ENCODE assay signal across 9 cellular contexts in genomic region chr4:92305878-92306520, GRCh38. TPM values are rescaled to one million over a fixed set of nuclear protein-coding genes. Genes with fewer than 3 reads are reported as not detected.
A peak's percentile ranks its signal among the peaks of the same experiment; 100 is the strongest.
DNase-seq lines count a peak whose midpoint lies in the region; ATAC-seq and TF ChIP-seq lines count a peak whose summit lies in the region.
"Had no signal": no experiment of that assay in that cellular context is flagged by ENCODE, and none has a peak within 500 bp of the region (broad histone marks: within the 10 kb centered on the region; RNA-seq: fewer than 3 reads in every experiment).

No MANE protein-coding gene starts in this region.

- DNase-seq in astrocyte of the spinal cord (ENCODE audit: low read depth, low spot score) (no peak), stomach (no peak), SW 1271 (lab: John Stamatoyannopoulos, UW) (no peak), glomerular visceral epithelial cell (ENCODE audit: extremely low spot score) (no peak)
- DNase-seq: activated CD4-positive, alpha-beta T cell treated with anti-CD3 and anti-CD28 coated beads for 1 hour had no signal

- no peak for ATAC-seq in HG02798 (IDR thresholded peaks at IDR 0.05; ENCODE audit: poor library complexity, unreplicated experiment)
- ATAC-seq in HG03196 (IDR thresholded peaks at IDR 0.05; ENCODE audit: unreplicated experiment), result no peak

- WGBS in stomach, 5 donors, result 2 to 8% (median 5%) methylated on average over 15 of the region's 15 CpGs

- H3K4me3 ChIP-seq in HUES6 (ENCODE audit: low read depth, low read length) (peak overlapping the region; percentile 95), astrocyte of the spinal cord (ENCODE audit: low read depth, low read length) (peak overlapping the region; percentile 36), iPS-20b (ENCODE audit: low read length) (peak overlapping the region; percentile 97), stomach (peak overlapping the region; percentile 44 to 54 (median 45))

- H3K36me3 ChIP-seq in HUES6 (ENCODE audit: control insufficient read depth, insufficient read depth, low read length) (no peaks in the 10 kb centered on the region), iPS-20b (ENCODE audit: insufficient read depth, low read depth, low read length) (no peaks in the 10 kb centered on the region), stomach (no peaks in the 10 kb centered on the region)

- H3K4me1 ChIP-seq in HUES6 (ENCODE audit: control insufficient read depth, insufficient read depth, low read length) (peaks cover 29% of the 10 kb centered on the region), iPS-20b (ENCODE audit: insufficient read depth, low read length) (peaks cover 23% of the 10 kb centered on the region), stomach (peaks cover 18 to 31% (median 28%) of the 10 kb centered on the region in 4 donors)

- intact Hi-C loops in stomach (cut with DNase I; ENCODE audit: low total_unique reads), result no loop called here

- H3K9ac ChIP-seq in HUES6 (ENCODE audit: low read length), result peak overlapping the region; percentile 82
- H3K9ac ChIP-seq in iPS-20b (ENCODE audit: low read depth, low read length), result peak overlapping the region; percentile 90

- H3K27ac ChIP-seq in HUES6 (ENCODE audit: low read depth, low read length) (peak overlapping the region; percentile 72), iPS-20b (ENCODE audit: low read length) (peak overlapping the region; percentile 41), stomach (peak overlapping the region in 1 of 5 donors; percentile 69)

- H3K27me3 ChIP-seq in HUES6 (ENCODE audit: control insufficient read depth, insufficient read depth, low read length) (peaks cover 7% of the 10 kb centered on the region; the same call in 1 of the 2 replicates), iPS-20b (ENCODE audit: insufficient read depth, low read length) (no peaks in the 10 kb centered on the region), stomach (peaks cover 0 to 54% (median 30%) of the 10 kb centered on the region in 3 donors)

- TF ChIP-seq CTCF in astrocyte of the spinal cord (IDR thresholded peaks at IDR 0.05; ENCODE audit: low read depth, low read length), result no peak
- no peak for TF ChIP-seq CTCF in stomach (IDR thresholded peaks at IDR 0.05)

- TF ChIP-seq EP300 in stomach (IDR thresholded peaks at IDR 0.05), result no peak

- H3K9me3 ChIP-seq in HUES6 (ENCODE audit: control insufficient read depth, insufficient read depth, low read depth, low read length) (no peaks in the 10 kb centered on the region), iPS-20b (ENCODE audit: insufficient read depth, low read depth, low read length) (no peaks in the 10 kb centered on the region), stomach (no peaks in the 10 kb centered on the region)

- TF ChIP-seq POLR2A in stomach (IDR thresholded peaks at IDR 0.05), result no peak

- in situ Hi-C loops in astrocyte of the spinal cord (cut with HindIII; ENCODE audit: low sequenced_read_pairs), result no loop called here

RNA-seq across cellular contexts. Expression of gene GRID2, which starts 2.2 kb away (rescaled TPM):
- 1 to 10 TPM in 1 of 5 donors, not detected in 4; 6.4 TPM for total RNA-seq in stomach
- not detected for polyA plus RNA-seq in stomach

Comparison
In these comparisons a context has a peak if more than half of its experiments do, and no peak if none do; other contexts are left out.
1. H3K4me3 ChIP-seq: peak in every context shown above with its lines; median percentile 97 in iPS-20b; 95 in HUES6; 45 in stomach; 36 in astrocyte of the spinal cord.